ENCODE assay signal across 10 cellular contexts in genomic region chr20:33687370-33687915, GRCh38. TPM values are rescaled to one million over a fixed set of nuclear protein-coding genes. Genes with fewer than 3 reads are reported as not detected.
DNase-seq lines count a peak whose midpoint lies in the region; ATAC-seq and TF ChIP-seq lines count a peak whose summit lies in the region.
"Had no signal": no experiment of that assay in that cellular context is flagged by ENCODE, and none has a peak within 500 bp of the region (broad histone marks: within the 10 kb centered on the region; RNA-seq: fewer than 3 reads in every experiment).

No MANE protein-coding gene starts in this region.

- intact Hi-C loops in Right ventricle myocardium inferior (cut with DNase I), result no loop called here
- intact Hi-C loops in left ventricle myocardium superior (cut with micrococcal nuclease), result no loop called here
- intact Hi-C loops in upper lobe of right lung (cut with DNase I), result no loop called here

- TF ChIP-seq POLR2A in erythroblast (IDR thresholded peaks at IDR 0.05; ENCODE audit: low read length), result no peak

- H3K9me3 ChIP-seq in SJSA1 (replicated peaks), result no peaks in the 10 kb centered on the region
- H3K9me3 ChIP-seq in upper lobe of right lung, result no peaks in the 10 kb centered on the region

- DNase-seq in Right ventricle myocardium inferior (ENCODE audit: missing footprints), result peak; percentile 55
- DNase-seq in left ventricle myocardium superior, result no peak
- DNase-seq in SJSA1 (ENCODE audit: low read depth in 1 of 2, low spot score in 2 of 2), result peak in 1 of 2 experiments; percentile 26
- DNase-seq in erythroblast (lab: John Stamatoyannopoulos, UW), result peak; percentile 29
- DNase-seq in upper lobe of right lung, result no peak
- DNase-seq: activated effector memory CD4-positive, alpha-beta T cell treated with anti-CD3 and anti-CD28 coated beads, Interleukin-2, amount 50 U/mL, for 16 hours; stimulated activated CD4-positive, alpha-beta T cell treated with anti-CD3 and anti-CD28 coated beads, Interleukin-2, amount 100 ng/mL, for 48 hours had no signal

- no peak for TF ChIP-seq CTCF in upper lobe of right lung (IDR thresholded peaks at IDR 0.05)

- 0 out of 2 replicates have a peak, but pooled peaks cover 3% of the 10 kb centered on the region for H3K36me3 ChIP-seq in SJSA1
- H3K36me3 ChIP-seq in upper lobe of right lung, result no peaks in the 10 kb centered on the region

- H3K4me3 ChIP-seq in SJSA1 (no peak overlapping the region), upper lobe of right lung (no peak overlapping the region)

- H3K27me3 ChIP-seq in SJSA1 (replicated peaks) (no peaks in the 10 kb centered on the region), upper lobe of right lung (no peaks in the 10 kb centered on the region)

- H3K4me1 ChIP-seq in SJSA1 (replicated peaks) (peaks cover 46% of the 10 kb centered on the region), upper lobe of right lung (peaks cover 18% of the 10 kb centered on the region)

- H3K27ac ChIP-seq in SJSA1, result peak overlapping the region; percentile 18; the same call in 1 of the 2 replicates
- no peak overlapping the region for H3K27ac ChIP-seq in upper lobe of right lung

- ATAC-seq in Right ventricle myocardium inferior (no peak), left ventricle myocardium superior (no peak), upper lobe of right lung (peak; percentile 5), GM18873 (IDR thresholded peaks at IDR 0.05; ENCODE audit: low FRiP score, unreplicated experiment) (no peak), HG02938 (IDR thresholded peaks at IDR 0.05; ENCODE audit: unreplicated experiment) (no peak), GM21515 (IDR thresholded peaks at IDR 0.05; ENCODE audit: unreplicated experiment) (no peak)

RNA-seq across cellular contexts. Expression of gene E2F1, which starts 1.3 kb away (rescaled TPM):
- total RNA-seq in Right ventricle myocardium inferior (2.3 TPM), left ventricle myocardium superior (1.8 TPM), upper lobe of right lung (2.4 TPM)
- total RNA-seq in SJSA1 (2014; rRNA removed; shearing (Covaris generic)), result 62.1 and 63.9 TPM in 2 replicates

RNA-seq across cellular contexts. Expression of gene NECAB3, which starts 13.2 kb away (rescaled TPM):
- total RNA-seq in Right ventricle myocardium inferior (70.8 TPM), left ventricle myocardium superior (71.8 TPM), upper lobe of right lung (56.2 TPM)
- 52.1 and 81.1 TPM in 2 replicates for total RNA-seq in SJSA1 (2014; rRNA removed; shearing (Covaris generic))

RNA-seq across cellular contexts. Expression of gene ACTL10, which starts 20.7 kb away (rescaled TPM):
- 0.19 TPM for total RNA-seq in Right ventricle myocardium inferior
- total RNA-seq in left ventricle myocardium superior, result 0.40 TPM
- not detected in 2 replicates for total RNA-seq in SJSA1 (2014; rRNA removed; shearing (Covaris generic))
- total RNA-seq in upper lobe of right lung, result 1.3 TPM

RNA-seq across cellular contexts. Expression of gene C20orf144, which starts 25.3 kb away (rescaled TPM):
- total RNA-seq in Right ventricle myocardium inferior (not detected), left ventricle myocardium superior (not detected), upper lobe of right lung (0.23 TPM)
- 0.18 TPM in 1 of 2 replicates, not detected in the other for total RNA-seq in SJSA1 (2014; rRNA removed; shearing (Covaris generic))

RNA-seq across cellular contexts. Expression of gene PXMP4, which starts 32.7 kb away (rescaled TPM):
- total RNA-seq in Right ventricle myocardium inferior (11.4 TPM), left ventricle myocardium superior (13.5 TPM), upper lobe of right lung (35.6 TPM)
- 6.7 and 9.3 TPM in 2 replicates for total RNA-seq in SJSA1 (2014; rRNA removed; shearing (Covaris generic))

Comparison
In these comparisons a context has a peak if more than half of its experiments do, and no peak if none do; other contexts are left out.
1. DNase-seq: peak in Right ventricle myocardium inferior (single experiment) and erythroblast (2 of 2); none in left ventricle myocardium superior (single experiment) and upper lobe of right lung (single experiment).
2. RNA of gene E2F1, which starts 1.3 kb away (total RNA-seq): 62.1 to 63.9 TPM in SJSA1; 2.4 TPM in upper lobe of right lung (single experiment), 2.3 TPM in Right ventricle myocardium inferior (single experiment) and 1.8 TPM in left ventricle myocardium superior (single experiment); every median in the first group is over 10 times any median in the second.